In genomic region chr1:154478013-154478412, GRCh38 we compare ENCODE assay signal across 1 cellular context.
TF ChIP-seq lines count a peak whose summit lies in the region.

No MANE protein-coding gene starts in this region.

TF ChIP-seq in WTC11, 78 proteins besides CTCF, POLR2A, EP300 and RAD21 (continued from another document):
- TF ChIP-seq, protein P1, sequence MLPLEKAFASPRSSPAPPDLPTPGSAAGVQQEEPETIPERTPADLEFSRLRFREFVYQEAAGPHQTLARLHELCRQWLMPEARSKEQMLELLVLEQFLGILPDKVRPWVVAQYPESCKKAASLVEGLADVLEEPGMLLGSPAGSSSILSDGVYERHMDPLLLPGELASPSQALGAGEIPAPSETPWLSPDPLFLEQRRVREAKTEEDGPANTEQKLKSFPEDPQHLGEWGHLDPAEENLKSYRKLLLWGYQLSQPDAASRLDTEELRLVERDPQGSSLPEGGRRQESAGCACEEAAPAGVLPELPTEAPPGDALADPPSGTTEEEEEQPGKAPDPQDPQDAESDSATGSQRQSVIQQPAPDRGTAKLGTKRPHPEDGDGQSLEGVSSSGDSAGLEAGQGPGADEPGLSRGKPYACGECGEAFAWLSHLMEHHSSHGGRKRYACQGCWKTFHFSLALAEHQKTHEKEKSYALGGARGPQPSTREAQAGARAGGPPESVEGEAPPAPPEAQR (CRISPR knock-in tag; IDR thresholded peaks at IDR 0.05) = no peak
- TF ChIP-seq NR3C1 (CRISPR knock-in tag; conservative IDR thresholded peaks at IDR 0.05; ENCODE audit: low read depth) (no peak), ZNF138 (CRISPR knock-in tag; conservative IDR thresholded peaks at IDR 0.05) (no peak)
